In genomic region chr15:45114751-45115085, GRCh38 we compare ENCODE assay signal across 2 cellular contexts.
TF ChIP-seq lines count a peak whose summit lies in the region.

No MANE protein-coding gene starts in this region.

TF ChIP-seq in SK-N-SH, 30 proteins besides CTCF, POLR2A, EP300 and RAD21 (continued from another document):
- TF ChIP-seq USF2 (IDR thresholded peaks at IDR 0.05; ENCODE audit: borderline replicate concordance, low read depth, low read length), result no peak
- TF ChIP-seq NRF1 (IDR thresholded peaks at IDR 0.05; ENCODE audit: low read depth, low read length), result no peak
- no peak for TF ChIP-seq POLR2AphosphoS5 (IDR thresholded peaks at IDR 0.05; ENCODE audit: low read depth, low read length)
- TF ChIP-seq TCF12 (IDR thresholded peaks at IDR 0.05), result no peak
- TF ChIP-seq CHD2 (IDR thresholded peaks at IDR 0.05; ENCODE audit: low read length, partially characterized antibody), result no peak
- TF ChIP-seq FOXM1 (IDR thresholded peaks at IDR 0.05; ENCODE audit: low read depth), result no peak
- TF ChIP-seq ZBTB33 (IDR thresholded peaks at IDR 0.05; ENCODE audit: borderline replicate concordance, low read depth), result no peak
- TF ChIP-seq RFX5 (IDR thresholded peaks at IDR 0.05; ENCODE audit: low read length), result no peak
- TF ChIP-seq IRF3 (IDR thresholded peaks at IDR 0.05; ENCODE audit: low read depth, low read length), result no peak
- no peak for TF ChIP-seq ELF1 (IDR thresholded peaks at IDR 0.05)
- TF ChIP-seq SIN3A (IDR thresholded peaks at IDR 0.05; ENCODE audit: borderline replicate concordance, low read depth, low read length), result no peak

TF ChIP-seq in SK-N-SH treated with all-trans-retinoic acid at 6 μM for 48 hours, 23 proteins besides CTCF, POLR2A, EP300 and RAD21 (continued from another document):
- TF ChIP-seq CSRNP3 (CRISPR knock-in tag; IDR thresholded peaks at IDR 0.05), result no peak
- no peak for TF ChIP-seq TSHZ2 (CRISPR knock-in tag; IDR thresholded peaks at IDR 0.05)
- no peak for TF ChIP-seq TOX (CRISPR knock-in tag; IDR thresholded peaks at IDR 0.05; ENCODE audit: borderline replicate concordance)
- TF ChIP-seq GLIS3 (CRISPR knock-in tag; IDR thresholded peaks at IDR 0.05), result no peak
- no peak for TF ChIP-seq PATZ1 (CRISPR knock-in tag; IDR thresholded peaks at IDR 0.05; ENCODE audit: borderline replicate concordance)
- no peak for TF ChIP-seq SNAI2 (CRISPR knock-in tag; IDR thresholded peaks at IDR 0.05)
- no peak for TF ChIP-seq OSR1 (CRISPR knock-in tag; IDR thresholded peaks at IDR 0.05)
- no peak for TF ChIP-seq POU6F1 (CRISPR knock-in tag; IDR thresholded peaks at IDR 0.05; ENCODE audit: borderline replicate concordance, low read depth)
- no peak for TF ChIP-seq ZNF70 (CRISPR knock-in tag; IDR thresholded peaks at IDR 0.05)
- no peak for TF ChIP-seq ISL1 (CRISPR knock-in tag; IDR thresholded peaks at IDR 0.05)
- TF ChIP-seq ZFP3 (CRISPR knock-in tag; IDR thresholded peaks at IDR 0.05), result no peak
- TF ChIP-seq CSDC2 (CRISPR knock-in tag; IDR thresholded peaks at IDR 0.05), result no peak
- no peak for TF ChIP-seq RARB (CRISPR knock-in tag; IDR thresholded peaks at IDR 0.05)
- TF ChIP-seq ZNF565 (CRISPR knock-in tag; conservative IDR thresholded peaks at IDR 0.05; ENCODE audit: low read depth), result no peak
- TF ChIP-seq TCF4 (CRISPR knock-in tag; IDR thresholded peaks at IDR 0.05; ENCODE audit: borderline replicate concordance), result no peak
- TF ChIP-seq ESRRG (CRISPR knock-in tag; IDR thresholded peaks at IDR 0.05), result no peak
- no peak for TF ChIP-seq ZC3H10 (CRISPR knock-in tag; IDR thresholded peaks at IDR 0.05)
